In genomic region chr14:74501135-74501614, GRCh38 we compare ENCODE assay signal across 8 cellular contexts. TPM values are rescaled to one million over a fixed set of nuclear protein-coding genes. Genes with fewer than 3 reads are reported as not detected.
DNase-seq lines count a peak whose midpoint lies in the region; ATAC-seq and TF ChIP-seq lines count a peak whose summit lies in the region.

No MANE protein-coding gene starts in this region.

- DNase-seq in activated T-cell treated with anti-CD3 and anti-CD28 coated beads, Interleukin-2, amount 50 U/mL, for 24 hours: peak; percentile 26
- DNase-seq in activated T-cell treated with anti-CD3 and anti-CD28 coated beads, Interleukin-2, amount 50 U/mL, for 4 hours: no peak
- DNase-seq in NCI-H82 treated with DMSO at 0.1 percent for 48 hours (lab: John Stamatoyannopoulos, UW; ENCODE audit: unreplicated experiment): peak; percentile 56
- DNase-seq in erythroblast (lab: John Stamatoyannopoulos, UW): peak; percentile 19 to 21
- peak; percentile 39 for DNase-seq in mucosa of gallbladder (ENCODE audit: low spot score)
- no peak for DNase-seq in stimulated activated CD4-positive, alpha-beta T cell treated with anti-CD3 and anti-CD28 coated beads, Interleukin-4, amount 100 ng/mL, for 24 hours
- DNase-seq in T-helper 2 cell treated with Interferon-gamma antibody and Interleukin-4, amounts not matched to agents 5 μg/mL and 100 μg/mL, for 36 hours (ENCODE audit: low spot score): no peak
- DNase-seq in stimulated activated naive CD4-positive, alpha-beta T cell treated with Interleukin-2 at 50 U/mL for 16 hours (lab: John Stamatoyannopoulos, UW): no peak

- TF ChIP-seq POLR2A in erythroblast (IDR thresholded peaks at IDR 0.05; ENCODE audit: low read length): no peak

- H3K27me3 Mint-ChIP-seq in activated T-cell treated with anti-CD3 and anti-CD28 coated beads, Interleukin-2, amount 50 U/mL, for 24 hours: no peaks in the 10 kb centered on the region
- H3K27me3 Mint-ChIP-seq in activated T-cell treated with anti-CD3 and anti-CD28 coated beads, Interleukin-2, amount 50 U/mL, for 4 hours (ENCODE audit: low read depth): no peaks in the 10 kb centered on the region
- H3K27me3 Mint-ChIP-seq in T-helper 2 cell treated with Interferon-gamma antibody and Interleukin-4, amounts not matched to agents 5 μg/mL and 100 μg/mL, for 36 hours (ENCODE audit: low read depth): no peaks in the 10 kb centered on the region

- ATAC-seq in activated T-cell treated with anti-CD3 and anti-CD28 coated beads, Interleukin-2, amount 50 U/mL, for 4 hours: no peak

- peaks cover 8% of the 10 kb centered on the region for H3K36me3 Mint-ChIP-seq in activated T-cell treated with anti-CD3 and anti-CD28 coated beads, Interleukin-2, amount 50 U/mL, for 24 hours (ENCODE audit: low read depth)
- H3K36me3 Mint-ChIP-seq in activated T-cell treated with anti-CD3 and anti-CD28 coated beads, Interleukin-2, amount 50 U/mL, for 4 hours (ENCODE audit: insufficient read depth): peaks cover 6% of the 10 kb centered on the region
- peaks cover 6% of the 10 kb centered on the region for H3K36me3 Mint-ChIP-seq in T-helper 2 cell treated with Interferon-gamma antibody and Interleukin-4, amounts not matched to agents 5 μg/mL and 100 μg/mL, for 36 hours (ENCODE audit: low read depth)

- H3K4me1 Mint-ChIP-seq in activated T-cell treated with anti-CD3 and anti-CD28 coated beads, Interleukin-2, amount 50 U/mL, for 24 hours (ENCODE audit: low read depth): peaks cover 2% of the 10 kb centered on the region
- H3K4me1 Mint-ChIP-seq in activated T-cell treated with anti-CD3 and anti-CD28 coated beads, Interleukin-2, amount 50 U/mL, for 4 hours (ENCODE audit: low read depth): peaks cover 4% of the 10 kb centered on the region
- H3K4me1 Mint-ChIP-seq in T-helper 2 cell treated with Interferon-gamma antibody and Interleukin-4, amounts not matched to agents 5 μg/mL and 100 μg/mL, for 36 hours (ENCODE audit: low read depth): no peaks in the 10 kb centered on the region

- H3K4me3 Mint-ChIP-seq in activated T-cell treated with anti-CD3 and anti-CD28 coated beads, Interleukin-2, amount 50 U/mL, for 24 hours: no peak overlapping the region
- H3K4me3 Mint-ChIP-seq in activated T-cell treated with anti-CD3 and anti-CD28 coated beads, Interleukin-2, amount 50 U/mL, for 4 hours: no peak overlapping the region
- H3K4me3 Mint-ChIP-seq in T-helper 2 cell treated with Interferon-gamma antibody and Interleukin-4, amounts not matched to agents 5 μg/mL and 100 μg/mL, for 36 hours: no peak overlapping the region

- H3K27ac Mint-ChIP-seq in activated T-cell treated with anti-CD3 and anti-CD28 coated beads, Interleukin-2, amount 50 U/mL, for 24 hours: no peak overlapping the region
- no peak overlapping the region for H3K27ac Mint-ChIP-seq in T-helper 2 cell treated with Interferon-gamma antibody and Interleukin-4, amounts not matched to agents 5 μg/mL and 100 μg/mL, for 36 hours

- H3K9me3 Mint-ChIP-seq in activated T-cell treated with anti-CD3 and anti-CD28 coated beads, Interleukin-2, amount 50 U/mL, for 24 hours: no peaks in the 10 kb centered on the region
- H3K9me3 Mint-ChIP-seq in activated T-cell treated with anti-CD3 and anti-CD28 coated beads, Interleukin-2, amount 50 U/mL, for 4 hours: no peaks in the 10 kb centered on the region
- H3K9me3 Mint-ChIP-seq in T-helper 2 cell treated with Interferon-gamma antibody and Interleukin-4, amounts not matched to agents 5 μg/mL and 100 μg/mL, for 36 hours: no peaks in the 10 kb centered on the region

RNA-seq across cellular contexts. Expression of gene ISCA2, which starts 7.6 kb away (rescaled TPM):
- 10 to 100 TPM; 25.9 to 28.6 (median 28.0) TPM for total RNA-seq in activated T-cell treated with anti-CD3 and anti-CD28 coated beads, Interleukin-2, amount 50 U/mL, for 4 hours
- 34.3 TPM for total RNA-seq in mucosa of gallbladder

RNA-seq across cellular contexts. Expression of gene NPC2, which starts 8.1 kb away (rescaled TPM):
- 10 to 100 TPM in 2 of 3 donors, 1 to 10 TPM in 1; 10.0 to 11.7 (median 11.1) TPM for total RNA-seq in activated T-cell treated with anti-CD3 and anti-CD28 coated beads, Interleukin-2, amount 50 U/mL, for 4 hours
- total RNA-seq in mucosa of gallbladder: 215 TPM

Comparison
In these comparisons a context has a peak if more than half of its experiments do, and no peak if none do; other contexts are left out.
1. DNase-seq: peak in activated T-cell treated with anti-CD3 and anti-CD28 coated beads, Interleukin-2, amount 50 U/mL, for 24 hours (single experiment), NCI-H82 treated with DMSO at 0.1 percent for 48 hours (single experiment), erythroblast (2 of 2) and mucosa of gallbladder (single experiment); none in activated T-cell treated with anti-CD3 and anti-CD28 coated beads, Interleukin-2, amount 50 U/mL, for 4 hours (single experiment), stimulated activated CD4-positive, alpha-beta T cell treated with anti-CD3 and anti-CD28 coated beads, Interleukin-4, amount 100 ng/mL, for 24 hours (single experiment), T-helper 2 cell treated with Interferon-gamma antibody and Interleukin-4, amounts not matched to agents 5 μg/mL and 100 μg/mL, for 36 hours (single experiment) and stimulated activated naive CD4-positive, alpha-beta T cell treated with Interleukin-2 at 50 U/mL for 16 hours (single experiment).
2. RNA of gene NPC2, which starts 8.1 kb away (total RNA-seq): 215 TPM in mucosa of gallbladder (single experiment); 10.0 to 11.7 TPM in activated T-cell treated with anti-CD3 and anti-CD28 coated beads, Interleukin-2, amount 50 U/mL, for 4 hours; every median in the first group is over 10 times any median in the second.